Comparison of ENCODE assay signal across 26 cellular contexts in the genomic region with DNA sequence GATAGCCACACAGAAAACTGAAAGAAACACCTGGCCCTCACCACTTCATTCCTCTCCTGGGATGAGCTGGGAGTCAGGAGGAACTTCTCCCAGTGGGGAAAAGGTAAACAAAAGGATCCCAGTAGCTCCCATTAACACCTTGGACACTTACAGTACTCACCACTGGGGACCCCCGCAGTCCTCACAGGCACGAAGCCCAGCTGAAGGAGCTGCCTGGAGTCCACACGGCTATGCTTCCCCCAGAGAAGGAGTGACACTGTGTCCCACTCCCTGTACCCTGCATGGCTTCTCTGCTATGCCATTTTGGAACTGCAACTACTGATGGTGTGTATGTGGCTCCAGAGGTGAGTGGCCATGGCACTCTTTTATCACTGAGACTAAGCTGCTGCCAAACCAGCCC.
"Had no signal": no experiment of that assay in that cellular context is flagged by ENCODE, and none has a peak within 500 bp of the region (broad histone marks: within the 10 kb centered on the region; RNA-seq: fewer than 3 reads in every experiment).

No MANE protein-coding gene starts in this region.

- H3K4me1 ChIP-seq: esophagus muscularis mucosa, gastroesophageal sphincter, left ventricle myocardium inferior, lower lobe of right lung, neural progenitor cell, pancreas, testis, tibial nerve, upper lobe of right lung, vagina had no signal

- H3K27ac Mint-ChIP-seq: memory B cell; natural killer cell treated with Interleukin-12 subunit alpha and Interleukin-12 subunit beta and Interleukin-15 and Interleukin-18, amount 100 ng/mL, for 72 hours; neural progenitor cell; progenitor cell of endocrine pancreas; stimulated activated naive B cell treated with anti-CD40 and anti-IgM and Interleukin-4, amounts not matched to agents 10 μg/mL and 1 μg/mL and 100 μg/mL, for 72 hours; stimulated activated naive CD8-positive, alpha-beta T cell treated with anti-CD3 and anti-CD28 coated beads, Interleukin-15, amount 100 ng/mL, for 72 hours had no signal

- H3K4me3 Mint-ChIP-seq: memory B cell; natural killer cell treated with Interleukin-12 subunit alpha and Interleukin-12 subunit beta and Interleukin-15 and Interleukin-18, amount 100 ng/mL, for 72 hours; neural progenitor cell; stimulated activated naive B cell treated with anti-CD40 and anti-IgM and Interleukin-4, amounts not matched to agents 10 μg/mL and 1 μg/mL and 100 μg/mL, for 72 hours; stimulated activated naive CD8-positive, alpha-beta T cell treated with anti-CD3 and anti-CD28 coated beads, Interleukin-15, amount 100 ng/mL, for 72 hours had no signal

- DNase-seq: cortex of kidney; dorsolateral prefrontal cortex; effector memory CD4-positive, alpha-beta T cell; glutamatergic neuron; kidney; left cardiac atrium; left ventricle myocardium inferior; lower lobe of right lung; midbrain; occipital lobe; pancreas; right cardiac atrium; stimulated activated CD4-positive, alpha-beta T cell treated with anti-CD3 and anti-CD28 coated beads, Interleukin-4, amount 100 ng/mL, for 1 hour; stimulated activated naive B cell treated with anti-CD40 and anti-IgM and Interleukin-4, amounts not matched to agents 10 μg/mL and 1 μg/mL and 100 μg/mL, for 72 hours; stimulated activated naive CD8-positive, alpha-beta T cell treated with anti-CD3 and anti-CD28 coated beads, Interleukin-15, amount 100 ng/mL, for 72 hours; testis; upper lobe of right lung had no signal

- H3K27me3 Mint-ChIP-seq: memory B cell; natural killer cell treated with Interleukin-12 subunit alpha and Interleukin-12 subunit beta and Interleukin-15 and Interleukin-18, amount 100 ng/mL, for 72 hours; progenitor cell of endocrine pancreas; stimulated activated naive B cell treated with anti-CD40 and anti-IgM and Interleukin-4, amounts not matched to agents 10 μg/mL and 1 μg/mL and 100 μg/mL, for 72 hours; stimulated activated naive CD8-positive, alpha-beta T cell treated with anti-CD3 and anti-CD28 coated beads, Interleukin-15, amount 100 ng/mL, for 72 hours had no signal

- H3K4me1 Mint-ChIP-seq: memory B cell; neural progenitor cell; stimulated activated naive B cell treated with anti-CD40 and anti-IgM and Interleukin-4, amounts not matched to agents 10 μg/mL and 1 μg/mL and 100 μg/mL, for 72 hours; stimulated activated naive CD8-positive, alpha-beta T cell treated with anti-CD3 and anti-CD28 coated beads, Interleukin-15, amount 100 ng/mL, for 72 hours had no signal

- H3K36me3 ChIP-seq: esophagus muscularis mucosa, gastroesophageal sphincter, left ventricle myocardium inferior, lower lobe of right lung, neural progenitor cell, pancreas, tibial nerve, upper lobe of right lung, vagina had no signal

- H3K9ac ChIP-seq: neural progenitor cell had no signal

- H3K27ac ChIP-seq: dorsolateral prefrontal cortex, epithelial cell of prostate, esophagus muscularis mucosa, gastroesophageal sphincter, left ventricle myocardium inferior, lower lobe of right lung, neural progenitor cell, pancreas, testis, tibial nerve, upper lobe of right lung, vagina had no signal

- H3K4me3 ChIP-seq: dorsolateral prefrontal cortex, esophagus muscularis mucosa, gastroesophageal sphincter, left ventricle myocardium inferior, lower lobe of right lung, neural progenitor cell, pancreas, testis, tibial nerve, upper lobe of right lung, vagina had no signal

- H3K36me3 Mint-ChIP-seq: memory B cell; neural progenitor cell; stimulated activated naive B cell treated with anti-CD40 and anti-IgM and Interleukin-4, amounts not matched to agents 10 μg/mL and 1 μg/mL and 100 μg/mL, for 72 hours had no signal

- H3K4me2 ChIP-seq: neural progenitor cell had no signal

- H3K9me3 ChIP-seq: esophagus muscularis mucosa, lower lobe of right lung, pancreas, testis, upper lobe of right lung, vagina had no signal

- H2AFZ ChIP-seq: neural progenitor cell had no signal

- H3K27me3 ChIP-seq: dorsolateral prefrontal cortex, neural progenitor cell, pancreas, testis, tibial nerve, upper lobe of right lung, vagina had no signal

- ATAC-seq: gastroesophageal sphincter; left cardiac atrium; lower lobe of right lung; natural killer cell treated with Interleukin-12 subunit alpha and Interleukin-12 subunit beta and Interleukin-15 and Interleukin-18, amount 100 ng/mL, for 72 hours; pancreas; right cardiac atrium; stimulated activated naive B cell treated with anti-CD40 and anti-IgM and Interleukin-4, amounts not matched to agents 10 μg/mL and 1 μg/mL and 100 μg/mL, for 72 hours; stimulated activated naive CD8-positive, alpha-beta T cell treated with anti-CD3 and anti-CD28 coated beads, Interleukin-15, amount 100 ng/mL, for 72 hours; upper lobe of right lung had no signal

- H3K9me3 Mint-ChIP-seq: neural progenitor cell had no signal
